In genomic region chr3:172987268-172987667, GRCh38 we compare ENCODE assay signal across 11 cellular contexts.
A peak's percentile ranks its signal among the peaks of the same experiment; 100 is the strongest.
DNase-seq lines count a peak whose midpoint lies in the region; ATAC-seq and TF ChIP-seq lines count a peak whose summit lies in the region.
"Had no signal": no experiment of that assay in that cellular context is flagged by ENCODE, and none has a peak within 500 bp of the region (broad histone marks: within the 10 kb centered on the region; RNA-seq: fewer than 3 reads in every experiment).

No MANE protein-coding gene starts in this region.

- peaks cover 9% of the 10 kb centered on the region for H3K4me1 Mint-ChIP-seq in neural crest cell
- H3K4me1 Mint-ChIP-seq: activated naive CD8-positive, alpha-beta T cell treated with anti-CD3 and anti-CD28 coated beads, Interleukin-2, amount 50 U/mL, for 24 hours had no signal

- no peaks in the 10 kb centered on the region for H3K9me3 ChIP-seq in lower lobe of right lung
- H3K9me3 ChIP-seq: tibial artery had no signal

- POLR2A ChIA-PET in GM10248 (lab: Yijun Ruan, JAX), result no interaction called here

- no peak overlapping the region for H3K4me3 Mint-ChIP-seq in neural crest cell
- H3K4me3 Mint-ChIP-seq: activated naive CD8-positive, alpha-beta T cell treated with anti-CD3 and anti-CD28 coated beads, Interleukin-2, amount 50 U/mL, for 24 hours had no signal

- H3K36me3 ChIP-seq in lower lobe of right lung, result no peaks in the 10 kb centered on the region
- H3K36me3 ChIP-seq: tibial artery had no signal

- CTCF ChIA-PET in GM10248 (lab: Yijun Ruan, JAX), result interaction anchor here (1.5 to 1.7 kb wide), 2 partner anchors 9 to 20 kb away, joined by 3 read pairs; no protein-coding TSS in a partner anchor

- H3K36me3 Mint-ChIP-seq in neural crest cell (ENCODE audit: low read depth), result no peaks in the 10 kb centered on the region

- no peaks in the 10 kb centered on the region for H3K9me3 Mint-ChIP-seq in neural crest cell
- H3K9me3 Mint-ChIP-seq: activated naive CD8-positive, alpha-beta T cell treated with anti-CD3 and anti-CD28 coated beads, Interleukin-2, amount 50 U/mL, for 24 hours had no signal

- peak overlapping the region; percentile 16 for H3K27ac Mint-ChIP-seq in neural crest cell (ENCODE audit: unreplicated experiment)
- H3K27ac Mint-ChIP-seq: activated naive CD8-positive, alpha-beta T cell treated with anti-CD3 and anti-CD28 coated beads, Interleukin-2, amount 50 U/mL, for 24 hours had no signal

- no peak overlapping the region for H3K4me3 ChIP-seq in lower lobe of right lung
- H3K4me3 ChIP-seq: tibial artery had no signal

- no peaks in the 10 kb centered on the region for H3K27me3 Mint-ChIP-seq in neural crest cell (ENCODE audit: low read depth)
- H3K27me3 Mint-ChIP-seq: activated naive CD8-positive, alpha-beta T cell treated with anti-CD3 and anti-CD28 coated beads, Interleukin-2, amount 50 U/mL, for 24 hours had no signal

- no peak overlapping the region for H3K27ac ChIP-seq in lower lobe of right lung
- H3K27ac ChIP-seq: tibial artery had no signal

- peak; percentile 18 for TF ChIP-seq CTCF in GM10248 (IDR thresholded peaks at IDR 0.05; ENCODE audit: control extremely low read depth, extremely low read depth, low read depth, missing control alignments)
- TF ChIP-seq CTCF in LNCAP (IDR thresholded peaks at IDR 0.05), result peak; percentile 63
- TF ChIP-seq CTCF in neural crest cell (conservative IDR thresholded peaks at IDR 0.05), result peak; percentile 37
- no peak for TF ChIP-seq CTCF in lower lobe of right lung (IDR thresholded peaks at IDR 0.05)

- ATAC-seq in lower lobe of right lung (no peak), HG03108 (IDR thresholded peaks at IDR 0.05; ENCODE audit: unreplicated experiment) (no peak)
- ATAC-seq: activated naive CD8-positive, alpha-beta T cell treated with anti-CD3 and anti-CD28 coated beads, Interleukin-2, amount 50 U/mL, for 24 hours had no signal

- H3K27me3 ChIP-seq in lower lobe of right lung (ENCODE audit: low read depth), result no peaks in the 10 kb centered on the region
- H3K27me3 ChIP-seq: tibial artery had no signal

- no peaks in the 10 kb centered on the region for H3K4me1 ChIP-seq in lower lobe of right lung
- H3K4me1 ChIP-seq: tibial artery had no signal

- DNase-seq in GM10248 (ENCODE audit: extremely low spot score), result no peak
- DNase-seq in astrocyte of the hippocampus (ENCODE audit: low read depth, low spot score), result peak; percentile 17
- no peak for DNase-seq in neural crest cell (ENCODE audit: low read depth, low spot score)
- DNase-seq in posterior vena cava (ENCODE audit: low spot score), result no peak
- no peak for DNase-seq in lower lobe of right lung
- DNase-seq: activated CD4-positive, alpha-beta T cell treated with anti-CD3 and anti-CD28 coated beads, Interleukin-2, amount 50 U/mL, for 1 hour; activated naive CD8-positive, alpha-beta T cell treated with anti-CD3 and anti-CD28 coated beads, Interleukin-2, amount 50 U/mL, for 24 hours; HCEC 1CT; tibial artery had no signal

- intact Hi-C loops in posterior vena cava (cut with DNase I), result no loop called here
- intact Hi-C loops in lower lobe of right lung (cut with DNase I), result no loop called here
